In genomic region chr18:59149007-59149406, GRCh38 we compare ENCODE assay signal across 1 cellular context.
TF ChIP-seq lines count a peak whose summit lies in the region.

No MANE protein-coding gene starts in this region.

TF ChIP-seq in GM23338, 12 proteins besides CTCF, POLR2A, EP300 and RAD21 (continued from another document):
- TF ChIP-seq ZNF462 (CRISPR knock-in tag; IDR thresholded peaks at IDR 0.05) (no peak), STAT1 (IDR thresholded peaks at IDR 0.05; ENCODE audit: unreplicated experiment) (no peak), ETS1 (IDR thresholded peaks at IDR 0.05) (no peak), POLR2AphosphoS5 (IDR thresholded peaks at IDR 0.05; ENCODE audit: low read depth) (no peak), ZNF331 (CRISPR knock-in tag; IDR thresholded peaks at IDR 0.05; ENCODE audit: low read depth) (no peak)
